Comparison of ENCODE assay signal across 8 cellular contexts in the genomic region with DNA sequence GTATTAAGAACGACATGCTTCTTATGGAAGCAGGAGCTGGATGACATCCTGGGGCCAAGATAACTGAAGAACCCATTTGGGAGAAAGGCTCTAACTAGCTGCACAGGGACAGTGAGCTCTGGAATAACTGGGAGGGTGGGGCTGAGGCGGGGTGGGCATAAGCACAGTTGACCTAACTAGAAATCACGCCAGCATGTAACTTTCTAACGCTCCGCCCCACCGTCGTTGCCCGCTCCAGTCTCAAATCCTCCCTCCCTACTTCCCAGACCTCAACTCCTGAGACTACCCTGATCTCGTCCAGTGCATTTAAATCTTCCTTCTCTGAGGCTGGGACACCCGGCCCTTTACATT. TPM values are rescaled to one million over a fixed set of nuclear protein-coding genes. Genes with fewer than 3 reads are reported as not detected.
A peak's percentile ranks its signal among the peaks of the same experiment; 100 is the strongest.
DNase-seq lines count a peak whose midpoint lies in the region; ATAC-seq, FAIRE-seq and TF ChIP-seq lines count a peak whose summit lies in the region.

No MANE protein-coding gene starts in this region.

- peaks cover 3% of the 10 kb centered on the region in 2 donors for H3K4me1 ChIP-seq in kidney (ENCODE audit: control insufficient read depth in 1 of 2, insufficient read depth in 1 of 2, low read depth in 1 of 2, low read length in 2 of 2)
- H3K4me1 ChIP-seq in thoracic aorta (ENCODE audit: control insufficient read depth in 1 of 2, low read depth in 2 of 2) = peaks cover 8 to 16% of the 10 kb centered on the region in 2 donors

- H3K27ac ChIP-seq in kidney (ENCODE audit: low read depth in 2 of 2, low read length in 2 of 2) = peak overlapping the region in 1 of 2 donors; percentile 16
- no peak overlapping the region for H3K27ac ChIP-seq in thoracic aorta

- peak overlapping the region; percentile 85 for H3K27ac Mint-ChIP-seq in T-helper 2 cell treated with Interferon-gamma antibody and Interleukin-4, amounts not matched to agents 5 μg/mL and 100 μg/mL, for 36 hours
- H3K27ac Mint-ChIP-seq in activated T-helper 1 cell treated with anti-CD3 and anti-CD28 coated beads, Interleukin-12 subunit alpha, Interleukin-12 subunit beta, Interleukin-2, Interleukin-4 antibody, amounts not matched to agents 30 ng/mL and 10 ng/mL and 1 ng/mL, durations not matched to agents 14 hours and 24 hours and 36 hours = peak overlapping the region; percentile 95

- H3K27me3 ChIP-seq in thoracic aorta (replicated peaks; ENCODE audit: insufficient read depth) = no peaks in the 10 kb centered on the region

- H3K9me3 Mint-ChIP-seq in T-helper 2 cell treated with Interferon-gamma antibody and Interleukin-4, amounts not matched to agents 5 μg/mL and 100 μg/mL, for 36 hours = no peaks in the 10 kb centered on the region
- H3K9me3 Mint-ChIP-seq in activated T-helper 1 cell treated with anti-CD3 and anti-CD28 coated beads, Interleukin-12 subunit alpha, Interleukin-12 subunit beta, Interleukin-2, Interleukin-4 antibody, amounts not matched to agents 30 ng/mL and 10 ng/mL and 1 ng/mL, durations not matched to agents 14 hours and 24 hours and 36 hours = no peaks in the 10 kb centered on the region

- peak overlapping the region; percentile 97 for H3K4me3 Mint-ChIP-seq in T-helper 2 cell treated with Interferon-gamma antibody and Interleukin-4, amounts not matched to agents 5 μg/mL and 100 μg/mL, for 36 hours
- peak overlapping the region; percentile 98 for H3K4me3 Mint-ChIP-seq in activated T-helper 1 cell treated with anti-CD3 and anti-CD28 coated beads, Interleukin-12 subunit alpha, Interleukin-12 subunit beta, Interleukin-2, Interleukin-4 antibody, amounts not matched to agents 30 ng/mL and 10 ng/mL and 1 ng/mL, durations not matched to agents 14 hours and 24 hours and 36 hours

- TF ChIP-seq CTCF in kidney (IDR thresholded peaks at IDR 0.05; ENCODE audit: borderline replicate concordance, extremely low read depth, insufficient read depth) = no peak
- no peak for TF ChIP-seq CTCF in thoracic aorta (IDR thresholded peaks at IDR 0.05)

- H3K4me3 ChIP-seq in kidney (ENCODE audit: low read length in 2 of 2) = peak overlapping the region; percentile 98 to 99
- H3K4me3 ChIP-seq in thoracic aorta = peak overlapping the region; percentile 99

- peak overlapping the region; percentile 91 to 96 for H3K9ac ChIP-seq in kidney (ENCODE audit: low read length in 2 of 2)

- peaks cover 3% of the 10 kb centered on the region for H3K27me3 Mint-ChIP-seq in T-helper 2 cell treated with Interferon-gamma antibody and Interleukin-4, amounts not matched to agents 5 μg/mL and 100 μg/mL, for 36 hours (ENCODE audit: low read depth)
- peaks cover 3% of the 10 kb centered on the region for H3K27me3 Mint-ChIP-seq in activated T-helper 1 cell treated with anti-CD3 and anti-CD28 coated beads, Interleukin-12 subunit alpha, Interleukin-12 subunit beta, Interleukin-2, Interleukin-4 antibody, amounts not matched to agents 30 ng/mL and 10 ng/mL and 1 ng/mL, durations not matched to agents 14 hours and 24 hours and 36 hours (ENCODE audit: insufficient read depth)

- FAIRE-seq in kidney (lab: Jason Lieb, UNC) = no peak

- DNase-seq in T-helper 2 cell treated with Interferon-gamma antibody and Interleukin-4, amounts not matched to agents 5 μg/mL and 100 μg/mL, for 36 hours (ENCODE audit: low spot score) = no peak
- no peak for DNase-seq in T-helper 2 cell
- DNase-seq in activated T-helper 1 cell treated with anti-CD3 and anti-CD28 coated beads, Interleukin-12 subunit alpha, Interleukin-12 subunit beta, Interleukin-2, Interleukin-4 antibody, amounts not matched to agents 30 ng/mL and 10 ng/mL and 1 ng/mL, durations not matched to agents 14 hours and 24 hours and 36 hours (ENCODE audit: low spot score) = no peak
- DNase-seq in kidney = no peak
- DNase-seq in thoracic aorta (ENCODE audit: low spot score) = no peak
- no peak for DNase-seq in central memory CD4-positive, alpha-beta T cell

- H3K36me3 ChIP-seq in kidney (ENCODE audit: control insufficient read depth in 1 of 2, insufficient read depth in 2 of 2, low read length in 2 of 2) = peaks cover 21 to 30% of the 10 kb centered on the region in 2 donors
- peaks cover 20% of the 10 kb centered on the region for H3K36me3 ChIP-seq in thoracic aorta

- intact Hi-C loops in activated T-helper 1 cell treated with anti-CD3 and anti-CD28 coated beads, Interleukin-12 subunit alpha, Interleukin-12 subunit beta, Interleukin-2, Interleukin-4 antibody, amounts not matched to agents 30 ng/mL and 10 ng/mL and 1 ng/mL, durations not matched to agents 14 hours and 24 hours and 36 hours (cut with micrococcal nuclease) = loop anchor here (1.0 to 5.0 kb wide), 5 partner anchors 53 to 295 kb away; partner anchors contain the start of gene PHOSPHO1
- intact Hi-C loops in kidney (cut with DNase I) = no loop called here

- peaks cover 17% of the 10 kb centered on the region for H3K36me3 Mint-ChIP-seq in T-helper 2 cell treated with Interferon-gamma antibody and Interleukin-4, amounts not matched to agents 5 μg/mL and 100 μg/mL, for 36 hours (ENCODE audit: low read depth)
- H3K36me3 Mint-ChIP-seq in activated T-helper 1 cell treated with anti-CD3 and anti-CD28 coated beads, Interleukin-12 subunit alpha, Interleukin-12 subunit beta, Interleukin-2, Interleukin-4 antibody, amounts not matched to agents 30 ng/mL and 10 ng/mL and 1 ng/mL, durations not matched to agents 14 hours and 24 hours and 36 hours (ENCODE audit: low read depth) = peaks cover 25% of the 10 kb centered on the region

- peaks cover 5% of the 10 kb centered on the region for H3K4me1 Mint-ChIP-seq in T-helper 2 cell treated with Interferon-gamma antibody and Interleukin-4, amounts not matched to agents 5 μg/mL and 100 μg/mL, for 36 hours (ENCODE audit: low read depth)
- H3K4me1 Mint-ChIP-seq in activated T-helper 1 cell treated with anti-CD3 and anti-CD28 coated beads, Interleukin-12 subunit alpha, Interleukin-12 subunit beta, Interleukin-2, Interleukin-4 antibody, amounts not matched to agents 30 ng/mL and 10 ng/mL and 1 ng/mL, durations not matched to agents 14 hours and 24 hours and 36 hours (ENCODE audit: low read depth) = peaks cover 9% of the 10 kb centered on the region

- no peak for ATAC-seq in thoracic aorta (ENCODE audit: insufficient number of reproducible peaks, low FRiP score, low read depth)
- ATAC-seq in GM21528 (IDR thresholded peaks at IDR 0.05; ENCODE audit: low FRiP score, unreplicated experiment) = no peak
- no peak for ATAC-seq in GM19467 (IDR thresholded peaks at IDR 0.05; ENCODE audit: unreplicated experiment)

- no peaks in the 10 kb centered on the region for H3K9me3 ChIP-seq in kidney (ENCODE audit: control insufficient read depth in 1 of 2, low read length in 2 of 2)
- H3K9me3 ChIP-seq in thoracic aorta = no peaks in the 10 kb centered on the region

RNA-seq across cellular contexts. Expression of gene PHB1, which starts 0.4 kb away (rescaled TPM):
- 395 and 401 TPM in 2 replicates for total RNA-seq in activated T-helper 1 cell treated with anti-CD3 and anti-CD28 coated beads, Interleukin-12 subunit alpha, Interleukin-12 subunit beta, Interleukin-2, Interleukin-4 antibody, amounts not matched to agents 30 ng/mL and 10 ng/mL and 1 ng/mL, durations not matched to agents 14 hours and 24 hours and 36 hours
- total RNA-seq in kidney = 161 TPM
- polyA plus RNA-seq in kidney (ENCODE audit: insufficient read depth, low read depth, low replicate concordance) = 469 TPM
- total RNA-seq in thoracic aorta = 10 to 100 TPM; 34.4 to 55.6 TPM

RNA-seq across cellular contexts. Expression of gene ZNF652, which starts 52.2 kb away (rescaled TPM):
- 6.3 and 7.5 TPM in 2 replicates for total RNA-seq in activated T-helper 1 cell treated with anti-CD3 and anti-CD28 coated beads, Interleukin-12 subunit alpha, Interleukin-12 subunit beta, Interleukin-2, Interleukin-4 antibody, amounts not matched to agents 30 ng/mL and 10 ng/mL and 1 ng/mL, durations not matched to agents 14 hours and 24 hours and 36 hours
- 49.0 TPM for total RNA-seq in kidney
- 30.1 TPM for polyA plus RNA-seq in kidney (ENCODE audit: insufficient read depth, low read depth, low replicate concordance)
- 10 to 100 TPM; 36.1 to 40.0 TPM for total RNA-seq in thoracic aorta
